ENCODE assay signal across 8 cellular contexts in the genomic region with DNA sequence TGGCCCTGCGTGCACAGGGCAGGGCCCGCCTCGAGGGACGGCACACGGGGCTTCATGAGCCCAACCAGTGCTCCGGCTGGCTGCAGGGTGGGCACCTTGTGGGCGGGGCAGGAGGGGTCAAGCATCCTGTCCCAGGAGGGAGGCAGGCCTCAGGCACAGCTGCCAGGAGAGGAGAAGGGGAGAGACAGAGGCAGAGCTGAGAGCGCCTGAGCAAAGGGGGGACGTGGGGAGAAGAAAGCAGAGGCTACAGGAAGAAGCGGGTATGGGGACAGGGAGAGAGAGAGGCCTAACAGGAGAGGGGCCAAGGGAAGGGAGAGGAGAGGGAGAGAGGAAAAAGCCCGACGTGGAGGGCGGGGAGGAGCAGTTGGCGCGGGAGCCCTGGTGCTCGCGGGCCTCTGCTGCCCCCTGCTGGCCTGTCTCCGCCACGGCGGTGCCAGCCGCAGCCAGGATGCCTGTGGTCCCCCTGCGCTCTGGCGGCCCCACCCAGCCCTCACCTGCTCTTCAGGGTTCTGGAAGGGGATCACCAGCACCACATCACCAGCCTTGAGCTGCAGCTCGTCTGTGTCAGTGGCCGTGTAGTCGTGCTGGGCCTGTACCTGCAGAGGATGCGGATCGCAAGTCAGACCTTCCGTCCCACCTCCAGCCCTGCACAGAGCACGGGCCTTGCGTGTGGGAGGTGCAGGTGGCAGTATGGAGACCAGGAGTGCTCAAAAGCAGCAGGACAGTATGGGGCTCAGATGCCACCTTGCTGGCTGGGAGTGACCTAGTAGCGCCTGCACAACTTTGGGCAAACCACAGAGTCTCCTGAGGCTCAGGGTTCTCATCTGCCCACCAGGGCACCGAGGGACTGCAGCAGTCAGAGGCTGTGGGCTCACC. TPM values are rescaled to one million over a fixed set of nuclear protein-coding genes. Genes with fewer than 3 reads are reported as not detected.
DNase-seq lines count a peak whose midpoint lies in the region; ATAC-seq, FAIRE-seq and TF ChIP-seq lines count a peak whose summit lies in the region.

No MANE protein-coding gene starts in this region.

- H3K4me3 ChIP-seq in SU-DHL-6 (ENCODE audit: insufficient read depth, low read length, poor library complexity, severe bottlenecking) (no peak overlapping the region), adipocyte (ENCODE audit: low read length) (no peak overlapping the region), heart right ventricle (no peak overlapping the region), sigmoid colon (no peak overlapping the region)

- no peaks in the 10 kb centered on the region for H4K20me1 ChIP-seq in SU-DHL-6 (ENCODE audit: low read depth, low read length)

- no peak overlapping the region for H3K27ac ChIP-seq in SU-DHL-6 (ENCODE audit: low read depth, low read length)
- H3K27ac ChIP-seq in heart right ventricle, result no peak overlapping the region
- H3K27ac ChIP-seq in sigmoid colon, result no peak overlapping the region

- ATAC-seq in GM21526 (IDR thresholded peaks at IDR 0.05; ENCODE audit: low FRiP score, unreplicated experiment), result peak; percentile 55
- peak in 7 of 8 donors; percentile 32 to 70 (median 56) for ATAC-seq in heart right ventricle

- TF ChIP-seq CTCF in D721Med (IDR thresholded peaks at IDR 0.05; ENCODE audit: insufficient read depth, missing control alignments), result peak; percentile 76
- peak; percentile 65 for TF ChIP-seq CTCF in SU-DHL-6 (IDR thresholded peaks at IDR 0.05; ENCODE audit: insufficient read depth, low read length, poor library complexity, severe bottlenecking)
- TF ChIP-seq CTCF in heart right ventricle (IDR thresholded peaks at IDR 0.05), result peak; percentile 91 to 97 (median 94)
- peak; percentile 75 to 99 (median 86) for TF ChIP-seq CTCF in sigmoid colon (IDR thresholded peaks at IDR 0.05)

- no peak for TF ChIP-seq POLR2A in sigmoid colon (IDR thresholded peaks at IDR 0.05)

- 37 to 43% methylated on average over 29 to 33 of the region's 33 CpGs for WGBS in heart right ventricle, 2 donors
- WGBS in sigmoid colon, 2 donors, result 40 to 44% methylated on average over 33 of the region's 33 CpGs

- peaks cover 12% of the 10 kb centered on the region for H3K4me1 ChIP-seq in adipocyte (ENCODE audit: control insufficient read depth, insufficient read depth, low read length)
- H3K4me1 ChIP-seq in heart right ventricle, result peaks cover 0 to 16% (median 10%) of the 10 kb centered on the region in 9 donors
- H3K4me1 ChIP-seq in sigmoid colon, result peaks cover 0 to 7% (median 2%) of the 10 kb centered on the region in 4 donors

- H3K9me3 ChIP-seq in SU-DHL-6 (ENCODE audit: insufficient read depth, low read length) (no peaks in the 10 kb centered on the region), adipocyte (ENCODE audit: control insufficient read depth, low read length) (no peaks in the 10 kb centered on the region), heart right ventricle (no peaks in the 10 kb centered on the region), sigmoid colon (no peaks in the 10 kb centered on the region)

- no peaks in the 10 kb centered on the region for H3K27me3 ChIP-seq in SU-DHL-6 (ENCODE audit: low read length)
- H3K27me3 ChIP-seq in adipocyte (replicated peaks; ENCODE audit: control insufficient read depth, insufficient read depth, low read length), result no peaks in the 10 kb centered on the region
- no peaks in the 10 kb centered on the region for H3K27me3 ChIP-seq in heart right ventricle
- H3K27me3 ChIP-seq in sigmoid colon, result no peaks in the 10 kb centered on the region

- peak; percentile 88 for DNase-seq in D721Med (ENCODE audit: insufficient read length, low spot score)
- DNase-seq in Kasumi-1 (lab: John Stamatoyannopoulos, UW), result peak; percentile 54 to 60
- DNase-seq in adipocyte (ENCODE audit: low read depth), result peak; percentile 83
- peak in 1 of 2 donors; percentile 71 for DNase-seq in heart right ventricle
- peak; percentile 78 for DNase-seq in sigmoid colon
- no peak for DNase-seq in mesenteric fat pad (ENCODE audit: low spot score)

- H3K9me2 ChIP-seq in SU-DHL-6 (replicated peaks; ENCODE audit: insufficient read depth, low read length), result no peaks in the 10 kb centered on the region

- TF ChIP-seq EP300 in sigmoid colon (IDR thresholded peaks at IDR 0.05), result no peak

- H3K4me2 ChIP-seq in SU-DHL-6 (ENCODE audit: low read depth, low read length, poor library complexity, severe bottlenecking), result no peak overlapping the region

- no peaks in the 10 kb centered on the region for H3K79me2 ChIP-seq in SU-DHL-6 (ENCODE audit: insufficient read depth, low read length)

- intact Hi-C loops in heart right ventricle (cut with DNase I), result no loop called here
- intact Hi-C loops in sigmoid colon (cut with DNase I), result no loop called here

- H3F3A ChIP-seq in SU-DHL-6 (ENCODE audit: insufficient read depth), result no peaks in the 10 kb centered on the region

- FAIRE-seq in D721Med (lab: Jason Lieb, UNC), result no peak

- no peak overlapping the region for H3K9ac ChIP-seq in SU-DHL-6 (ENCODE audit: low read length)
- peak overlapping the region; percentile 22 for H3K9ac ChIP-seq in adipocyte (ENCODE audit: low read length)

- H2AFZ ChIP-seq in SU-DHL-6 (ENCODE audit: low read depth, low read length, severe bottlenecking), result peak overlapping the region; percentile 88

- H3K36me3 ChIP-seq in SU-DHL-6 (ENCODE audit: low read length), result no peaks in the 10 kb centered on the region
- peaks cover 19% of the 10 kb centered on the region for H3K36me3 ChIP-seq in adipocyte (ENCODE audit: control insufficient read depth, insufficient read depth, low read length, severe bottlenecking)
- H3K36me3 ChIP-seq in heart right ventricle, result peaks cover 0 to 14% (median 0%) of the 10 kb centered on the region in 9 donors
- peaks cover 0 to 26% (median 0%) of the 10 kb centered on the region in 4 donors for H3K36me3 ChIP-seq in sigmoid colon

RNA-seq across cellular contexts. Expression of gene BIN1, which starts 56.8 kb away (rescaled TPM):
- total RNA-seq in heart right ventricle, result 10 to 100 TPM; 11.9 to 21.7 (median 16.5) TPM
- polyA plus RNA-seq in heart right ventricle, result 10 to 100 TPM in 1 of 2 donors, 1 to 10 TPM in 1; 8.4 to 10.9 TPM
- total RNA-seq in sigmoid colon, result 10 to 100 TPM; 36.1 to 57.9 (median 43.2) TPM
- 10 to 100 TPM; 20.3 to 52.9 (median 34.8) TPM for polyA plus RNA-seq in sigmoid colon
- total RNA-seq in mesenteric fat pad, result 87.0 TPM
